8 cellular contexts compared by ENCODE assay signal in the genomic region with DNA sequence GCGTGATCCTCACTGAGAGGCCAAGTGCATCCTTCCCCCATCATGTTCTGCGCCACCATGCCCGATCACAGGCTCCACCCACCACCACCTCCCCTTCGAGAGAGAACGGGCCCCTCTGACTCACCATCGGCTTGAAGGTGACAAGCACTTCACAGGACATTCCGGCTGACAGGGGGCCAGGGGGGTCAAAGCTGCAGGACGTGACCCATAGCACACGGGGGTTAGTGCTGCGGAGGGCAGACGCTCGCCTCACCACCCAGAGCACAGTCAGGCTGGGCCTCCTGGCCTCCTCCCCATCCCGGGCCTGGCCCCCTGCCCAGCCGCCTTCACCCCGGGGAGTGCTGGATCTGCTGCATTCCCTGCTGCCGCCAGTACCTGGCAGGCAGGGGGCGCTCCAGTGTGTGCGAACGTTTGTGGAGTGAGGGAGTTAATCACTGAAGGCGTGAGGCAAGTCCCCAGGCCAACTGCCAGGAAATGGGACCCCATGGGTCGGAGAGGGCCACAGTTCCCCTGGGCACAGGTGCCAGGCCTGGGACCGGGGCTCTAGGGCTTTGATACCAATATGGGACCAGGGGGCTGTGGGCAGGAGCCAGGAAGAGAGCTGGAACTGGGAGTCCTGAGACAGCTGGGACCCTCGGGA. TPM values are rescaled to one million over a fixed set of nuclear protein-coding genes. Genes with fewer than 3 reads are reported as not detected.
DNase-seq lines count a peak whose midpoint lies in the region; ATAC-seq and TF ChIP-seq lines count a peak whose summit lies in the region.

No MANE protein-coding gene starts in this region.

- TF ChIP-seq CTCF in ascending aorta (IDR thresholded peaks at IDR 0.05) (peak; percentile 39 to 56 (median 43)), hepatocyte (IDR thresholded peaks at IDR 0.05; ENCODE audit: poor library complexity) (peak; percentile 95), sigmoid colon (IDR thresholded peaks at IDR 0.05) (peak; percentile 13 to 58 (median 55))

- H3K9me3 ChIP-seq in ascending aorta: no peaks in the 10 kb centered on the region
- no peaks in the 10 kb centered on the region for H3K9me3 ChIP-seq in hepatocyte (ENCODE audit: low read depth)
- no peaks in the 10 kb centered on the region for H3K9me3 ChIP-seq in sigmoid colon

- peak overlapping the region; percentile 65 for H3K4me2 ChIP-seq in hepatocyte

- 16% methylated on average over 20 of the region's 23 CpGs for WGBS in hepatocyte (ENCODE audit: low lambda C conversion rate, missing lambda C conversion rate)
- 3 to 10% methylated on average over 23 of the region's 23 CpGs for WGBS in sigmoid colon, 2 donors

- ATAC-seq in GM21360 (IDR thresholded peaks at IDR 0.05; ENCODE audit: unreplicated experiment): no peak

- DNase-seq in G401 (ENCODE audit: low spot score) (peak; percentile 94), NAMALWA (ENCODE audit: low spot score) (peak; percentile 88), T-helper 2 cell (peak in 4 of 5 experiments; percentile 12 to 56 (median 48)), ascending aorta (ENCODE audit: low spot score in 2 of 2) (peak in 1 of 2 donors; percentile 72), hepatocyte (ENCODE audit: low spot score) (peak; percentile 92), sigmoid colon (peak; percentile 86), amniotic stem cell (lab: John Stamatoyannopoulos, UW) (no peak)

- H4K20me1 ChIP-seq in hepatocyte (ENCODE audit: insufficient read depth, poor library complexity, severe bottlenecking): no peaks in the 10 kb centered on the region

- H3K27me3 ChIP-seq in ascending aorta (no peaks in the 10 kb centered on the region), hepatocyte (no peaks in the 10 kb centered on the region), sigmoid colon (peaks cover 6 to 75% (median 40%) of the 10 kb centered on the region in 3 donors)

- H3K9me2 ChIP-seq in hepatocyte (replicated peaks; ENCODE audit: insufficient read depth): no peaks in the 10 kb centered on the region

- no peaks in the 10 kb centered on the region for H3K79me2 ChIP-seq in hepatocyte

- no peak overlapping the region for H2AFZ ChIP-seq in hepatocyte

- no peak for TF ChIP-seq EP300 in sigmoid colon (IDR thresholded peaks at IDR 0.05)

- no peaks in the 10 kb centered on the region for H3K4me1 ChIP-seq in ascending aorta
- H3K4me1 ChIP-seq in hepatocyte (ENCODE audit: insufficient read depth): peaks cover 9% of the 10 kb centered on the region
- H3K4me1 ChIP-seq in sigmoid colon: peaks cover 0 to 9% (median 7%) of the 10 kb centered on the region in 4 donors

- no peak overlapping the region for H3K27ac ChIP-seq in ascending aorta
- H3K27ac ChIP-seq in hepatocyte: no peak overlapping the region
- H3K27ac ChIP-seq in sigmoid colon: no peak overlapping the region

- no peak for TF ChIP-seq POLR2A in sigmoid colon (IDR thresholded peaks at IDR 0.05)

- H3K4me3 ChIP-seq in ascending aorta: no peak overlapping the region
- no peak overlapping the region for H3K4me3 ChIP-seq in hepatocyte
- no peak overlapping the region for H3K4me3 ChIP-seq in sigmoid colon

- H3K36me3 ChIP-seq in ascending aorta (no peaks in the 10 kb centered on the region), hepatocyte (replicated peaks; ENCODE audit: insufficient read depth, low read depth) (no peaks in the 10 kb centered on the region), sigmoid colon (no peaks in the 10 kb centered on the region)

- in situ Hi-C loops in G401 (cut with HindIII; ENCODE audit: low sequenced_read_pairs): no loop called here

- intact Hi-C loops in ascending aorta (cut with DNase I) (no loop called here), sigmoid colon (cut with DNase I) (no loop called here)

RNA-seq across cellular contexts. Expression of a gene that starts 40.9 kb away (rescaled TPM):
- 5.3 and 13.7 TPM in 2 replicates for total RNA-seq in G401 (2014; rRNA removed; shearing (Covaris generic))
- total RNA-seq in ascending aorta (not detected), hepatocyte (3.6 and 5.8 TPM in 2 replicates), sigmoid colon (1 to 10 TPM in 2 of 4 donors, not detected in 2; 1.1 to 3.5 TPM)
- polyA plus RNA-seq in hepatocyte (5.3 and 5.8 TPM in 2 replicates), sigmoid colon (1 to 10 TPM; 1.2 to 5.5 (median 2.1) TPM)

RNA-seq across cellular contexts. Expression of a gene that starts 43.6 kb away (rescaled TPM):
- not detected in 2 replicates for total RNA-seq in G401 (2014; rRNA removed; shearing (Covaris generic))
- not detected for total RNA-seq in ascending aorta
- total RNA-seq in hepatocyte: not detected in 2 replicates
- 0.07 TPM in 1 of 2 replicates, not detected in the other for polyA plus RNA-seq in hepatocyte
- under 1 TPM in 1 of 4 donors, not detected in 3; 0.27 TPM for total RNA-seq in sigmoid colon
- under 1 TPM in 1 of 3 donors, not detected in 2; 0.03 TPM for polyA plus RNA-seq in sigmoid colon

RNA-seq across cellular contexts. Expression of a gene that starts 44.9 kb away (rescaled TPM):
- total RNA-seq in G401 (2014; rRNA removed; shearing (Covaris generic)): not detected in 2 replicates
- total RNA-seq in ascending aorta (not detected), hepatocyte (0.53 TPM in 1 of 2 replicates, not detected in the other), sigmoid colon (under 1 TPM in 1 of 4 donors, not detected in 3; 0.36 TPM)
- polyA plus RNA-seq in hepatocyte (0.33 and 1.3 TPM in 2 replicates), sigmoid colon (under 1 TPM in 1 of 3 donors, not detected in 2; 0.36 TPM)

RNA-seq across cellular contexts. Expression of a gene that starts 59.2 kb away (rescaled TPM):
- 1.1 and 1.2 TPM in 2 replicates for total RNA-seq in G401 (2014; rRNA removed; shearing (Covaris generic))
- total RNA-seq in ascending aorta (not detected), hepatocyte (not detected in 2 replicates), sigmoid colon (not detected)
- polyA plus RNA-seq in hepatocyte (not detected in 2 replicates), sigmoid colon (under 1 TPM in 1 of 3 donors, not detected in 2; 0.51 TPM)

Comparison
In these comparisons a context has a peak if more than half of its experiments do, and no peak if none do; other contexts are left out.
1. CTCF ChIP-seq: peak in every context shown above with its lines; median percentile 95 in hepatocyte; 55 in sigmoid colon; 43 in ascending aorta.